Comparison of ENCODE assay signal across 1 cellular context in genomic region chr2:85705680-85706039, GRCh38.
TF ChIP-seq lines count a peak whose summit lies in the region.

No MANE protein-coding gene starts in this region.

TF ChIP-seq in H1, 55 proteins besides CTCF, POLR2A, EP300 and RAD21:
- TF ChIP-seq RXRA (IDR thresholded peaks at IDR 0.05; ENCODE audit: insufficient read depth, low read depth, low read length) (no peak), SIX5 (IDR thresholded peaks at IDR 0.05; ENCODE audit: low read depth, low read length) (no peak), CHD7 (IDR thresholded peaks at IDR 0.05; ENCODE audit: insufficient replicate concordance, low read length) (no peak), CEBPB (IDR thresholded peaks at IDR 0.05; ENCODE audit: low read depth, low read length) (peak; percentile 68; the same call in 1 of the 2 replicates)
TF ChIP-seq in H1: peak in this region for 1.
